Comparison of ENCODE assay signal across 15 cellular contexts in the genomic region with DNA sequence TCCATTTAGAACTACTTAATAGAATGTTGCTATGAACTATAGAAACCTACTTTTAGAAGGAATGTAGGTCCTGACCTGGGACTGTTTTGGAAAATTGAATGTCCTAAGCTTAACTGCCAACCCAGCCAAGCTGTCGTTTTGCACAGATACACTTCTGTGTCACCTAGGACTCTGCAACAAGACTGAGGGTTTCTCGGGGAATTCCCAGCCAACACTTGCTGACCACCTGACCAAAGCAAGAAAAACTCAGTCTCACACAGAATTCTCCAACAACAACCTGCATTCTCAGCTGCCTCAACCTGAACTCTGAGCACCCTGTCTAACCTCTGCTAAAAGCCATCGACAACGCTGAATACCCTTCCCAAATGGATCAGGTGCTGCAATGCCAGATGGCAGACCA.
DNase-seq lines count a peak whose midpoint lies in the region; ATAC-seq and TF ChIP-seq lines count a peak whose summit lies in the region.
"Had no signal": no experiment of that assay in that cellular context is flagged by ENCODE, and none has a peak within 500 bp of the region (broad histone marks: within the 10 kb centered on the region; RNA-seq: fewer than 3 reads in every experiment).

No MANE protein-coding gene starts in this region.

- peak; percentile 53 for ATAC-seq in GM18868 (IDR thresholded peaks at IDR 0.05; ENCODE audit: unreplicated experiment)
- peak; percentile 74 for ATAC-seq in HG02852 (IDR thresholded peaks at IDR 0.05; ENCODE audit: unreplicated experiment)
- ATAC-seq in GM21447 (IDR thresholded peaks at IDR 0.05; ENCODE audit: unreplicated experiment), result no peak
- no peak for ATAC-seq in HG03354 (IDR thresholded peaks at IDR 0.05; ENCODE audit: poor library complexity, severe bottlenecking, unreplicated experiment)

- no peak overlapping the region for H2AFZ ChIP-seq in hepatocyte

- H3K79me2 ChIP-seq in hepatocyte, result no peaks in the 10 kb centered on the region

- H3K9me2 ChIP-seq in hepatocyte (replicated peaks; ENCODE audit: insufficient read depth), result no peaks in the 10 kb centered on the region

- H4K20me1 ChIP-seq in hepatocyte (ENCODE audit: insufficient read depth, poor library complexity, severe bottlenecking), result no peaks in the 10 kb centered on the region

- H3K36me3 ChIP-seq in hepatocyte (replicated peaks; ENCODE audit: insufficient read depth, low read depth), result no peaks in the 10 kb centered on the region
- H3K36me3 ChIP-seq: SJSA1 had no signal

- no peaks in the 10 kb centered on the region for H3K27me3 ChIP-seq in hepatocyte
- H3K27me3 ChIP-seq: SJSA1 had no signal

- peak; percentile 25 for DNase-seq in GM13977 (ENCODE audit: low spot score)
- DNase-seq in cerebellar cortex (ENCODE audit: low spot score), result peak; percentile 16
- DNase-seq in hepatocyte (ENCODE audit: low spot score), result no peak
- DNase-seq in cortex of kidney (lab: John Stamatoyannopoulos, UW), result no peak
- DNase-seq: CD4-positive, CD25-positive, alpha-beta regulatory T cell; NCI-H1105 treated with DMSO at 0.1 percent for 48 hours; NCI-H1694 treated with DMSO at 0.1 percent for 48 hours; NCI-H2107; NCI-H446; NCI-H748 treated with DMSO at 0.1 percent for 48 hours had no signal

- no peak overlapping the region for H3K4me2 ChIP-seq in hepatocyte

- no peaks in the 10 kb centered on the region for H3K9me3 ChIP-seq in hepatocyte (ENCODE audit: low read depth)
- H3K9me3 ChIP-seq: SJSA1 had no signal

- TF ChIP-seq CTCF in GM13977 (IDR thresholded peaks at IDR 0.05; ENCODE audit: extremely low read depth, insufficient read depth, missing control alignments), result no peak
- no peak for TF ChIP-seq CTCF in hepatocyte (IDR thresholded peaks at IDR 0.05; ENCODE audit: poor library complexity)

- H3K27ac ChIP-seq in hepatocyte, result no peak overlapping the region
- H3K27ac ChIP-seq: SJSA1 had no signal

- in situ Hi-C loops in GM13977 (cut with MboI; ENCODE audit: low pct_unique_long_range_greater_than_20kb, low sequenced_read_pairs, unreplicated experiment), result no loop called here

- no peak overlapping the region for H3K4me3 ChIP-seq in hepatocyte
- H3K4me3 ChIP-seq: SJSA1 had no signal

- 85% methylated on average over 4 of the region's 4 CpGs for WGBS in hepatocyte (ENCODE audit: low lambda C conversion rate, missing lambda C conversion rate)

- no peaks in the 10 kb centered on the region for H3K4me1 ChIP-seq in hepatocyte (ENCODE audit: insufficient read depth)
- H3K4me1 ChIP-seq: SJSA1 had no signal

Comparison
In these comparisons a context has a peak if more than half of its experiments do, and no peak if none do; other contexts are left out.
1. DNase-seq: peak in GM13977 (single experiment) and cerebellar cortex (single experiment); none in hepatocyte (single experiment) and cortex of kidney (single experiment).
2. ATAC-seq: peak in GM18868 (single experiment) and HG02852 (single experiment); none in GM21447 (single experiment) and HG03354 (single experiment).